ENCODE assay signal across 31 cellular contexts in genomic region chr18:10386956-10387355, GRCh38.
"Had no signal": no experiment of that assay in that cellular context is flagged by ENCODE, and none has a peak within 500 bp of the region (broad histone marks: within the 10 kb centered on the region; RNA-seq: fewer than 3 reads in every experiment).

No MANE protein-coding gene starts in this region.

- H3K4me3 Mint-ChIP-seq: activated CD4-positive, alpha-beta T cell treated with anti-CD3 and anti-CD28 coated beads for 36 hours; activated CD4-positive, alpha-beta T cell treated with anti-CD3 and anti-CD28 coated beads, Interleukin-2, amount 10 ng/mL, durations not matched to agents 7 days and 5 days; activated naive CD4-positive, alpha-beta T cell treated with anti-CD3 and anti-CD28 coated beads for 36 hours; activated T-cell treated with anti-CD3 and anti-CD28 coated beads, Interleukin-2, amount 50 U/mL, for 4 hours; activated T-helper 1 cell treated with anti-CD3 and anti-CD28 coated beads, Interleukin-12 subunit alpha, Interleukin-12 subunit beta, Interleukin-2, Interleukin-4 antibody, amounts not matched to agents 30 ng/mL and 10 ng/mL and 1 ng/mL, durations not matched to agents 14 hours and 24 hours and 36 hours; central memory CD8-positive, alpha-beta T cell; WTC11 had no signal

- H3K9me3 ChIP-seq: adrenal gland, MG63, SJCRH30 had no signal

- H3K4me3 ChIP-seq: adrenal gland, cardiac muscle cell, MG63, SJCRH30, SK-N-MC had no signal

- H3K36me3 Mint-ChIP-seq: WTC11 had no signal

- H3K27me3 ChIP-seq: adrenal gland, cardiac muscle cell, MG63, SJCRH30 had no signal

- H3K4me1 ChIP-seq: adrenal gland, SJCRH30 had no signal

- H3K9me3 Mint-ChIP-seq: activated CD4-positive, alpha-beta T cell treated with anti-CD3 and anti-CD28 coated beads, Interleukin-2, amount 10 ng/mL, durations not matched to agents 7 days and 5 days; activated naive CD4-positive, alpha-beta T cell treated with anti-CD3 and anti-CD28 coated beads for 36 hours; activated naive CD4-positive, alpha-beta T cell treated with anti-CD3 and anti-CD28 coated beads, Interleukin-2, amount 50 U/mL, for 72 hours; activated T-cell treated with anti-CD3 and anti-CD28 coated beads, Interleukin-2, amount 50 U/mL, for 4 hours; activated T-helper 1 cell treated with anti-CD3 and anti-CD28 coated beads, Interleukin-12 subunit alpha, Interleukin-12 subunit beta, Interleukin-2, Interleukin-4 antibody, amounts not matched to agents 30 ng/mL and 10 ng/mL and 1 ng/mL, durations not matched to agents 14 hours and 24 hours and 36 hours; central memory CD8-positive, alpha-beta T cell had no signal

- H3K36me3 ChIP-seq: adrenal gland, cardiac muscle cell, MG63, SJCRH30 had no signal

- H3K27ac ChIP-seq: adrenal gland, cardiac muscle cell, SJCRH30 had no signal

- H3K4me1 Mint-ChIP-seq: central memory CD8-positive, alpha-beta T cell had no signal

- DNase-seq: activated CD4-positive, alpha-beta T cell treated with anti-CD3 and anti-CD28 coated beads for 36 hours; activated CD4-positive, alpha-beta T cell treated with anti-CD3 and anti-CD28 coated beads, Interleukin-2, amount 10 ng/mL, durations not matched to agents 7 days and 5 days; activated CD4-positive, alpha-beta T cell treated with anti-CD3 and anti-CD28 coated beads, Interleukin-2, amount 50 U/mL, for 48 hours; activated CD8-positive, alpha-beta memory T cell treated with anti-CD3 and anti-CD28 coated beads, Interleukin-2, amount 50 U/mL, for 4 hours; activated gamma-delta T cell treated with Interleukin-2 at 50 U/mL for 16 hours; activated naive CD4-positive, alpha-beta T cell treated with anti-CD3 and anti-CD28 coated beads for 36 hours; activated T-cell treated with anti-CD3 and anti-CD28 coated beads for 4 hours; activated T-cell treated with anti-CD3 and anti-CD28 coated beads, Interleukin-2, amount 50 U/mL, for 4 hours; adrenal gland; Kasumi-1; KG1; MG63; MV-4-11; NCI-H1092 treated with DMSO at 0.1 percent for 48 hours; NCI-H1417; NCI-H146; NCI-H187; NCI-H2029 treated with DMSO at 0.1 percent for 48 hours; NCI-H2107; NCI-H524 treated with DMSO at 0.1 percent for 48 hours; SHP77; SJCRH30; T1000 had no signal

- H3K27ac Mint-ChIP-seq: activated CD4-positive, alpha-beta T cell treated with anti-CD3 and anti-CD28 coated beads for 36 hours; activated CD4-positive, alpha-beta T cell treated with anti-CD3 and anti-CD28 coated beads, Interleukin-2, amount 10 ng/mL, durations not matched to agents 7 days and 5 days; activated naive CD4-positive, alpha-beta T cell treated with anti-CD3 and anti-CD28 coated beads for 36 hours; activated naive CD4-positive, alpha-beta T cell treated with anti-CD3 and anti-CD28 coated beads, Interleukin-2, amount 50 U/mL, for 72 hours; activated T-helper 1 cell treated with anti-CD3 and anti-CD28 coated beads, Interleukin-12 subunit alpha, Interleukin-12 subunit beta, Interleukin-2, Interleukin-4 antibody, amounts not matched to agents 30 ng/mL and 10 ng/mL and 1 ng/mL, durations not matched to agents 14 hours and 24 hours and 36 hours; WTC11 had no signal

- ATAC-seq: activated CD4-positive, alpha-beta T cell treated with anti-CD3 and anti-CD28 coated beads for 36 hours; activated CD4-positive, CD25-positive, alpha-beta regulatory T cell treated with anti-CD3 and anti-CD28 coated beads, Interleukin-2, amount 50 U/mL, for 24 hours; activated T-cell treated with anti-CD3 and anti-CD28 coated beads, Interleukin-2, amount 50 U/mL, for 4 hours; Panc1; WTC11 had no signal
